ENCODE assay signal across 10 cellular contexts in genomic region chr11:130087294-130087926, GRCh38. TPM values are rescaled to one million over a fixed set of nuclear protein-coding genes. Genes with fewer than 3 reads are reported as not detected.
DNase-seq lines count a peak whose midpoint lies in the region; ATAC-seq and TF ChIP-seq lines count a peak whose summit lies in the region.
"Had no signal": no experiment of that assay in that cellular context is flagged by ENCODE, and none has a peak within 500 bp of the region (broad histone marks: within the 10 kb centered on the region; RNA-seq: fewer than 3 reads in every experiment).

No MANE protein-coding gene starts in this region.

- peaks cover 24% of the 10 kb centered on the region for H3K4me1 ChIP-seq in smooth muscle cell (ENCODE audit: low read depth)

- no peak overlapping the region for H3K4me2 ChIP-seq in smooth muscle cell

- H2AFZ ChIP-seq in smooth muscle cell (ENCODE audit: low read depth): no peak overlapping the region

- no peak for TF ChIP-seq CTCF in smooth muscle cell (IDR thresholded peaks at IDR 0.05; ENCODE audit: borderline replicate concordance, insufficient read depth, poor library complexity, severe bottlenecking)

- H3K36me3 ChIP-seq in smooth muscle cell (ENCODE audit: low read depth): no peaks in the 10 kb centered on the region

- no peak overlapping the region for H3K9ac ChIP-seq in smooth muscle cell (ENCODE audit: low read depth)

- peaks cover 70% of the 10 kb centered on the region for H4K20me1 ChIP-seq in smooth muscle cell (ENCODE audit: low read depth)

- no peak overlapping the region for H3K4me3 ChIP-seq in smooth muscle cell

- H3F3A ChIP-seq in smooth muscle cell (ENCODE audit: low read depth): no peaks in the 10 kb centered on the region

- DNase-seq in CD1c-positive myeloid dendritic cell (ENCODE audit: extremely low spot score) (peak; percentile 44), glomerular visceral epithelial cell (ENCODE audit: extremely low spot score) (peak; percentile 56), smooth muscle cell (lab: John Stamatoyannopoulos, UW; ENCODE audit: unreplicated experiment) (no peak), ureter (ENCODE audit: low spot score) (no peak), caudate nucleus (lab: John Stamatoyannopoulos, UW) (no peak)
- DNase-seq: activated naive CD8-positive, alpha-beta T cell treated with anti-CD3 and anti-CD28 coated beads, Interleukin-2, amount 50 U/mL, for 24 hours; NCI-H1417 had no signal

- H3K27ac ChIP-seq in smooth muscle cell (ENCODE audit: low read depth) (no peak overlapping the region), caudate nucleus (ENCODE audit: low read depth, low read length) (no peak overlapping the region)

- WGBS in smooth muscle cell (ENCODE audit: low lambda C conversion rate): 91% methylated on average over 7 of the region's 7 CpGs

- H3K27me3 ChIP-seq in smooth muscle cell (ENCODE audit: low read depth): no peaks in the 10 kb centered on the region

- no peaks in the 10 kb centered on the region for H3K9me3 ChIP-seq in smooth muscle cell (replicated peaks; ENCODE audit: low read depth)

- peak; percentile 93 for ATAC-seq in GM21381 (IDR thresholded peaks at IDR 0.05; ENCODE audit: unreplicated experiment)
- ATAC-seq in HG03558 (IDR thresholded peaks at IDR 0.05; ENCODE audit: extremely low read depth, unreplicated experiment): peak; percentile 94
- ATAC-seq in HG03457 (IDR thresholded peaks at IDR 0.05; ENCODE audit: unreplicated experiment): no peak
- ATAC-seq: activated naive CD8-positive, alpha-beta T cell treated with anti-CD3 and anti-CD28 coated beads, Interleukin-2, amount 50 U/mL, for 24 hours had no signal

- peaks cover 44% of the 10 kb centered on the region for H3K79me2 ChIP-seq in smooth muscle cell (ENCODE audit: low read depth)

RNA-seq across cellular contexts. Expression of gene APLP2, which starts 17.7 kb away (rescaled TPM):
- total RNA-seq in smooth muscle cell (146 and 161 TPM in 2 replicates), ureter (318 TPM)
- polyA plus RNA-seq in smooth muscle cell: 121 and 176 TPM in 2 replicates

Comparison
In these comparisons a context has a peak if more than half of its experiments do, and no peak if none do; other contexts are left out.
1. DNase-seq: peak in CD1c-positive myeloid dendritic cell (single experiment) and glomerular visceral epithelial cell (single experiment); none in smooth muscle cell (single experiment), ureter (single experiment) and caudate nucleus (0 of 61).